1 cellular context compared by ENCODE assay signal in genomic region chr14:21694425-21694824, GRCh38.
TF ChIP-seq lines count a peak whose summit lies in the region.

No MANE protein-coding gene starts in this region.

TF ChIP-seq in HEK293, 187 proteins besides CTCF, POLR2A, EP300 and RAD21 (continued from another document and continues in another):
- TF ChIP-seq ZBTB49 (tag by site-specific recombination; IDR thresholded peaks at IDR 0.05; ENCODE audit: low read depth): peak; percentile 71; the same call in 1 of the 2 replicates
- no peak for TF ChIP-seq TSHZ1 (tag by site-specific recombination; IDR thresholded peaks at IDR 0.05; ENCODE audit: borderline replicate concordance)
- TF ChIP-seq ZNF488 (tag by site-specific recombination; IDR thresholded peaks at IDR 0.05): peak; percentile 57; the same call in 1 of the 2 replicates
- TF ChIP-seq ZNF596 (tag by site-specific recombination; IDR thresholded peaks at IDR 0.05): no peak
- TF ChIP-seq HOXD13 (CRISPR knock-in tag; IDR thresholded peaks at IDR 0.05; ENCODE audit: borderline replicate concordance): 0 out of 2 replicates have a peak, but pooled peaks have one; percentile 47
- TF ChIP-seq ZNF521 (tag by site-specific recombination; IDR thresholded peaks at IDR 0.05): no peak
- no peak for TF ChIP-seq ZBTB26 (tag by site-specific recombination; optimal IDR thresholded peaks at IDR 0.05)
- TF ChIP-seq ZNF580 (tag by site-specific recombination; IDR thresholded peaks at IDR 0.05): peak; percentile 83; the same call in 1 of the 2 replicates
- TF ChIP-seq MZF1 (tag by site-specific recombination; IDR thresholded peaks at IDR 0.05; ENCODE audit: borderline replicate concordance): peak; percentile 83; the same call in 1 of the 2 replicates
- no peak for TF ChIP-seq ZBTB7A (tag by site-specific recombination; IDR thresholded peaks at IDR 0.05; ENCODE audit: low read depth)
- TF ChIP-seq ZNF449 (tag by site-specific recombination; IDR thresholded peaks at IDR 0.05): no peak
- peak; percentile 88 for TF ChIP-seq ZEB2 (tag by site-specific recombination; IDR thresholded peaks at IDR 0.05)
- TF ChIP-seq PRDM6 (tag by site-specific recombination; IDR thresholded peaks at IDR 0.05): peak; percentile 94
- TF ChIP-seq ZXDB (tag by site-specific recombination; IDR thresholded peaks at IDR 0.05): peak; percentile 73
- TF ChIP-seq ZNF280D (tag by site-specific recombination; IDR thresholded peaks at IDR 0.05): no peak
- no peak for TF ChIP-seq ZNF544 (tag by site-specific recombination; IDR thresholded peaks at IDR 0.05)
- TF ChIP-seq TRIM28 (IDR thresholded peaks at IDR 0.05; ENCODE audit: borderline replicate concordance, low read length): peak; percentile 79; the same call in 1 of the 2 replicates
- TF ChIP-seq ZBTB21 (tag by site-specific recombination; IDR thresholded peaks at IDR 0.05): no peak
- TF ChIP-seq PRDM4 (tag by site-specific recombination; IDR thresholded peaks at IDR 0.05): peak; percentile 84
- TF ChIP-seq ATF2 (tag by site-specific recombination; IDR thresholded peaks at IDR 0.05; ENCODE audit: low read depth): peak; percentile 67; the same call in 1 of the 2 replicates
- no peak for TF ChIP-seq ZFP69B (tag by site-specific recombination; IDR thresholded peaks at IDR 0.05)
- TF ChIP-seq BCL6B (tag by site-specific recombination; IDR thresholded peaks at IDR 0.05): 0 out of 2 replicates have a peak, but pooled peaks have one; percentile 41
- TF ChIP-seq PRDM10 (tag by site-specific recombination; IDR thresholded peaks at IDR 0.05): no peak
- peak; percentile 64; the same call in 1 of the 2 replicates for TF ChIP-seq ZNF610 (tag by site-specific recombination; IDR thresholded peaks at IDR 0.05; ENCODE audit: borderline replicate concordance)
- TF ChIP-seq ZNF473 (tag by site-specific recombination; IDR thresholded peaks at IDR 0.05): no peak
